19 cellular contexts compared by ENCODE assay signal in genomic region chr4:67584496-67584895, GRCh38. TPM values are rescaled to one million over a fixed set of nuclear protein-coding genes. Genes with fewer than 3 reads are reported as not detected.
"Had no signal": no experiment of that assay in that cellular context is flagged by ENCODE, and none has a peak within 500 bp of the region (broad histone marks: within the 10 kb centered on the region; RNA-seq: fewer than 3 reads in every experiment).

No MANE protein-coding gene starts in this region.

- H3K27ac Mint-ChIP-seq: effector memory CD8-positive, alpha-beta T cell; natural killer cell; neural progenitor cell had no signal

- DNase-seq: effector memory CD8-positive, alpha-beta T cell; glutamatergic neuron; islet precursor cell; mammary epithelial cell; mucosa of descending colon; natural killer cell; nucleus accumbens; ovary; sigmoid colon; stimulated activated CD4-positive, alpha-beta T cell treated with anti-CD3 and anti-CD28 coated beads, Interleukin-2, amount 100 ng/mL, for 24 hours; stimulated activated CD4-positive, alpha-beta T cell treated with anti-CD3 and anti-CD28 coated beads, Interleukin-4, amount 100 ng/mL, for 4 hours; stimulated activated naive CD4-positive, alpha-beta T cell treated with Interleukin-2 at 50 U/mL for 16 hours; trophoblast cell had no signal

- H3K36me3 Mint-ChIP-seq: natural killer cell, neural progenitor cell had no signal

- ATAC-seq: effector memory CD8-positive, alpha-beta T cell; gastroesophageal sphincter; left lobe of liver; mucosa of descending colon; natural killer cell had no signal

- H3K4me1 Mint-ChIP-seq: neural progenitor cell had no signal

- H3K9me3 Mint-ChIP-seq: effector memory CD8-positive, alpha-beta T cell; natural killer cell; neural progenitor cell had no signal

- H3K27me3 Mint-ChIP-seq: effector memory CD8-positive, alpha-beta T cell had no signal

- H3K4me3 Mint-ChIP-seq: effector memory CD8-positive, alpha-beta T cell; natural killer cell; neural progenitor cell had no signal

RNA-seq across cellular contexts. Expression of gene STAP1, which starts 26.0 kb away (rescaled TPM):
- total RNA-seq: fibroblast of villous mesenchyme, left lobe of liver, lower leg skin, mammary epithelial cell, ovary, right atrium auricular region, sigmoid colon had no signal
- polyA plus RNA-seq: mammary epithelial cell had no signal
